Comparison of ENCODE assay signal across 21 cellular contexts in genomic region chr4:133084421-133084820, GRCh38.
"Had no signal": no experiment of that assay in that cellular context is flagged by ENCODE, and none has a peak within 500 bp of the region (broad histone marks: within the 10 kb centered on the region; RNA-seq: fewer than 3 reads in every experiment).

No MANE protein-coding gene starts in this region.

- H3K36me3 ChIP-seq: esophagus squamous epithelium, neutrophil, pancreas, right lobe of liver, suprapubic skin, vagina had no signal

- H3K27ac ChIP-seq: esophagus squamous epithelium, neutrophil, pancreas, right lobe of liver, suprapubic skin, vagina had no signal

- DNase-seq: cortex of kidney; effector memory CD8-positive, alpha-beta T cell; erythroblast; esophagus squamous epithelium; foreskin melanocyte; kidney; natural killer cell; pancreas; right lobe of liver; small intestine; stimulated activated CD4-positive, alpha-beta T cell treated with anti-CD3 and anti-CD28 coated beads, Interleukin-15, amount 100 ng/mL, for 24 hours; stimulated activated CD4-positive, alpha-beta T cell treated with anti-CD3 and anti-CD28 coated beads, Interleukin-2, amount 100 ng/mL, for 48 hours; stimulated activated CD8-positive, alpha-beta memory T cell treated with anti-CD3 and anti-CD28 coated beads, Interleukin-4, amount 100 ng/mL, for 48 hours; stimulated activated naive CD4-positive, alpha-beta T cell; stimulated activated naive CD8-positive, alpha-beta T cell treated with anti-CD3 and anti-CD28 coated beads, Interleukin-15, amount 100 ng/mL, for 72 hours; trophoblast cell had no signal

- H3K9me3 ChIP-seq: esophagus squamous epithelium, neutrophil, pancreas, suprapubic skin, vagina had no signal

- H3K4me3 ChIP-seq: esophagus squamous epithelium, lung, pancreas, right lobe of liver, suprapubic skin, vagina had no signal

- ATAC-seq: effector memory CD8-positive, alpha-beta T cell; left lobe of liver; natural killer cell; pancreas; right lobe of liver; stimulated activated naive CD8-positive, alpha-beta T cell treated with anti-CD3 and anti-CD28 coated beads, Interleukin-15, amount 100 ng/mL, for 72 hours had no signal

- H3K27me3 ChIP-seq: esophagus squamous epithelium, neutrophil, pancreas, right lobe of liver, suprapubic skin, vagina had no signal

- H3K4me1 ChIP-seq: esophagus squamous epithelium, pancreas, right lobe of liver, suprapubic skin, vagina had no signal
